9 cellular contexts compared by ENCODE assay signal in the genomic region with DNA sequence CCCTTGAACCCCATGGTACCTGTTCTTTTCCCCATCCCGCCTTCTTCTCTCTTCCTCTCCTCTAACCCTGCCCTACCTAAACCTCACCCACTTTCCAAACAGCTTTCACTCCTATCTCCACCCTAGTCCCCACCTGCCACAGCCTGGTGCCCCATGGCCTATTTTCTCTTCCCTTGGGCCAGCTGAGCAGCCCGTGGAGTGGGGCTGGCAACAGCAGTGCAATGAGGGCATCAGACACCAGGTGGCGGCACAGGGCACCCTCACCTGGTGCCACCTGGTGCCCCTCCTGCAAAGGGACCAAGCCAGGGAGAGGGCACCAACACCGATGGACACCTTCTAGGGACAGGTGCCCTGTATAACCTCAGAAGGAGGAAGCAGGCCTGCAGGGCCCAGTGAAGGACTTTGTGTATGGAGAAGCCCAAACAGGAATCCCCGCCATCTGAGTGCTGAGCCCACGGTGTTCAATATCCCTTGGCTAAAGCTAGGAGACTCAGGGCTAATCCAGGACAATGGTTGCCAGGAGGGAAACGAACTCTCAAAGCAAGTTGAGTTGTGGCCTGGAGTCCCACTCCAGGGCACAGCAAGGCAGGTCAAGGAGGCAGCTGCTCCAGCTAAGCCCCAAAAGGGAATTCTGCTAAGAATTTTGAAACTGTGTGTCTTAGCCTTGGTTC. TPM values are rescaled to one million over a fixed set of nuclear protein-coding genes. Genes with fewer than 3 reads are reported as not detected.
DNase-seq lines count a peak whose midpoint lies in the region; ATAC-seq and TF ChIP-seq lines count a peak whose summit lies in the region.
"Had no signal": no experiment of that assay in that cellular context is flagged by ENCODE, and none has a peak within 500 bp of the region (broad histone marks: within the 10 kb centered on the region; RNA-seq: fewer than 3 reads in every experiment).

No MANE protein-coding gene starts in this region.

- H3K27me3 ChIP-seq in dorsolateral prefrontal cortex (peaks cover 0 to 31% (median 15%) of the 10 kb centered on the region in 45 donors), upper lobe of right lung (peaks cover 24% of the 10 kb centered on the region)

- H3K4me1 Mint-ChIP-seq in activated CD4-positive, alpha-beta T cell treated with anti-CD3 and anti-CD28 coated beads, Interleukin-2, amount 10 ng/mL, durations not matched to agents 7 days and 5 days: peaks cover 4% of the 10 kb centered on the region
- peaks cover 13% of the 10 kb centered on the region for H3K4me1 Mint-ChIP-seq in neural crest cell

- ATAC-seq in upper lobe of right lung (peak; percentile 77), HG03439 (IDR thresholded peaks at IDR 0.05; ENCODE audit: unreplicated experiment) (no peak), HG03135 (IDR thresholded peaks at IDR 0.05; ENCODE audit: unreplicated experiment) (no peak)

- H3K27ac ChIP-seq in dorsolateral prefrontal cortex (peak overlapping the region in 3 of 59 donors; percentile 33 to 46 (median 38)), upper lobe of right lung (no peak overlapping the region)
- H3K27ac ChIP-seq: SK-N-MC had no signal

- H3K4me3 ChIP-seq in dorsolateral prefrontal cortex (no peak overlapping the region), upper lobe of right lung (no peak overlapping the region)
- H3K4me3 ChIP-seq: SK-N-MC had no signal

- H3K9me3 ChIP-seq in upper lobe of right lung: no peaks in the 10 kb centered on the region

- H3K27ac Mint-ChIP-seq in activated CD4-positive, alpha-beta T cell treated with anti-CD3 and anti-CD28 coated beads, Interleukin-2, amount 10 ng/mL, durations not matched to agents 7 days and 5 days: no peak overlapping the region
- H3K27ac Mint-ChIP-seq in neural crest cell (ENCODE audit: unreplicated experiment): no peak overlapping the region

- H3K27me3 Mint-ChIP-seq in activated CD4-positive, alpha-beta T cell treated with anti-CD3 and anti-CD28 coated beads, Interleukin-2, amount 10 ng/mL, durations not matched to agents 7 days and 5 days: peaks cover 58% of the 10 kb centered on the region
- H3K27me3 Mint-ChIP-seq in neural crest cell (ENCODE audit: low read depth): peaks cover 80% of the 10 kb centered on the region

- POLR2A ChIA-PET in activated CD4-positive, alpha-beta T cell treated with anti-CD3 and anti-CD28 coated beads, Interleukin-2, amount 10 ng/mL, durations not matched to agents 7 days and 5 days (lab: Charles Lee): no interaction called here

- peak; percentile 37 for DNase-seq in GDM1 (lab: John Stamatoyannopoulos, UW)
- peak; percentile 53 for DNase-seq in NCI-H1105 (lab: John Stamatoyannopoulos, UW)
- peak; percentile 65 for DNase-seq in activated CD4-positive, alpha-beta T cell treated with anti-CD3 and anti-CD28 coated beads, Interleukin-2, amount 10 ng/mL, durations not matched to agents 7 days and 5 days
- peak in 1 of 10 donors; percentile 68 for DNase-seq in dorsolateral prefrontal cortex
- no peak for DNase-seq in neural crest cell (ENCODE audit: low read depth, low spot score)
- DNase-seq in upper lobe of right lung: peak; percentile 85

- no peak overlapping the region for H3K4me3 Mint-ChIP-seq in activated CD4-positive, alpha-beta T cell treated with anti-CD3 and anti-CD28 coated beads, Interleukin-2, amount 10 ng/mL, durations not matched to agents 7 days and 5 days
- H3K4me3 Mint-ChIP-seq in neural crest cell: no peak overlapping the region

- H3K36me3 ChIP-seq in upper lobe of right lung: no peaks in the 10 kb centered on the region

- peaks cover 15% of the 10 kb centered on the region for H3K4me1 ChIP-seq in upper lobe of right lung

- CTCF ChIA-PET in activated CD4-positive, alpha-beta T cell treated with anti-CD3 and anti-CD28 coated beads, Interleukin-2, amount 10 ng/mL, durations not matched to agents 7 days and 5 days (lab: Charles Lee): interaction anchor here (0.6 to 2.9 kb wide), 18 partner anchors 8 to 140 kb away, joined by 3 to 9 read pairs (median 4); no protein-coding TSS in a partner anchor

- H3K9me3 Mint-ChIP-seq in activated CD4-positive, alpha-beta T cell treated with anti-CD3 and anti-CD28 coated beads, Interleukin-2, amount 10 ng/mL, durations not matched to agents 7 days and 5 days: no peaks in the 10 kb centered on the region
- no peaks in the 10 kb centered on the region for H3K9me3 Mint-ChIP-seq in neural crest cell

- H3K36me3 Mint-ChIP-seq in activated CD4-positive, alpha-beta T cell treated with anti-CD3 and anti-CD28 coated beads, Interleukin-2, amount 10 ng/mL, durations not matched to agents 7 days and 5 days (ENCODE audit: low read depth): no peaks in the 10 kb centered on the region
- no peaks in the 10 kb centered on the region for H3K36me3 Mint-ChIP-seq in neural crest cell (ENCODE audit: low read depth)

- intact Hi-C loops in dorsolateral prefrontal cortex (cut with DNase I): loop anchor here in 1 of 2 donors (5.0 kb wide), 1 partner anchor 52 kb away; no protein-coding TSS in a partner anchor
- intact Hi-C loops in upper lobe of right lung (cut with DNase I): no loop called here

- TF ChIP-seq CTCF in dorsolateral prefrontal cortex (IDR thresholded peaks at IDR 0.05 in 54 of 56, conservative IDR thresholded peaks at IDR 0.05 in 2 of 56; ENCODE audit: low read depth in 1 of 56, partially characterized antibody in 56 of 56): peak in 54 of 56 donors; percentile 23 to 65 (median 46)
- peak; percentile 70 for TF ChIP-seq CTCF in neural crest cell (conservative IDR thresholded peaks at IDR 0.05)
- TF ChIP-seq CTCF in upper lobe of right lung (IDR thresholded peaks at IDR 0.05): peak; percentile 76

RNA-seq across cellular contexts. Expression of a gene that starts 4.0 kb away (rescaled TPM):
- not detected for total RNA-seq in activated CD4-positive, alpha-beta T cell treated with anti-CD3 and anti-CD28 coated beads, Interleukin-2, amount 10 ng/mL, durations not matched to agents 7 days and 5 days
- total RNA-seq in dorsolateral prefrontal cortex (1 to 10 TPM in 114 of 120 experiments, under 1 TPM in 6; 0.52 to 9.2 (median 2.7) TPM), neural crest cell (not detected in 2 replicates), upper lobe of right lung (65.4 TPM)
